Comparison of ENCODE assay signal across 27 cellular contexts in genomic region chr4:158521490-158522111, GRCh38. TPM values are rescaled to one million over a fixed set of nuclear protein-coding genes. Genes with fewer than 3 reads are reported as not detected.
DNase-seq lines count a peak whose midpoint lies in the region; ATAC-seq, FAIRE-seq and TF ChIP-seq lines count a peak whose summit lies in the region.
"Had no signal": no experiment of that assay in that cellular context is flagged by ENCODE, and none has a peak within 500 bp of the region (broad histone marks: within the 10 kb centered on the region; RNA-seq: fewer than 3 reads in every experiment).

Gene RXFP1 (plus strand): TSS chr4:158521882. CDS start chr4:158521977, 95 bp downstream.

- H3K27ac Mint-ChIP-seq in astrocyte (ENCODE audit: unreplicated experiment) = peak within 1 kb of the TSS; percentile 73
- H3K27ac Mint-ChIP-seq: activated naive CD4-positive, alpha-beta T cell treated with anti-CD3 and anti-CD28 coated beads for 36 hours; brain; CD4-positive, alpha-beta T cell; immature natural killer cell; natural killer cell treated with Interleukin-12 subunit alpha and Interleukin-12 subunit beta and Interleukin-15 and Interleukin-18, amount 100 ng/mL, for 72 hours; progenitor cell of endocrine pancreas had no signal

- no peak for TF ChIP-seq CTCF in astrocyte (IDR thresholded peaks at IDR 0.05; ENCODE audit: insufficient read depth, low read depth, low read length)

- H3K4me3 ChIP-seq in right cardiac atrium (ENCODE audit: low read length) = peak within 1 kb of the TSS; percentile 38
- H3K4me3 ChIP-seq in astrocyte (ENCODE audit: insufficient read depth, low read depth, low read length) = no peak within 1 kb of the TSS
- H3K4me3 ChIP-seq: esophagus muscularis mucosa, tibial artery had no signal

- H3K9me3 ChIP-seq in right cardiac atrium (ENCODE audit: control insufficient read depth, low read length) (no peaks in the 10 kb centered on the region), astrocyte (ENCODE audit: insufficient read depth, low read depth, low read length) (no peaks in the 10 kb centered on the region)
- H3K9me3 ChIP-seq: esophagus muscularis mucosa, SK-N-SH, tibial artery had no signal

- H4K20me1 ChIP-seq in astrocyte (ENCODE audit: insufficient read depth, low read length) = no peaks in the 10 kb centered on the region

- WGBS in right cardiac atrium = 36% methylated on average over 11 of the region's 11 CpGs

- H2AFZ ChIP-seq in astrocyte (ENCODE audit: low read depth, low read length) = no peak within 1 kb of the TSS

- no peaks in the 10 kb centered on the region for H3K36me3 Mint-ChIP-seq in astrocyte (ENCODE audit: low read depth, unreplicated experiment)
- H3K36me3 Mint-ChIP-seq: brain; immature natural killer cell; natural killer cell treated with Interleukin-12 subunit alpha and Interleukin-12 subunit beta and Interleukin-15 and Interleukin-18, amount 100 ng/mL, for 72 hours had no signal

- intact Hi-C loops in right cardiac atrium (cut with DNase I) = no loop called here
- intact Hi-C loops in Right ventricle myocardium superior (cut with DNase I) = no loop called here
- intact Hi-C loops in left colon (cut with DNase I, micrococcal nuclease) = no loop called here

- peaks cover 8% of the 10 kb centered on the region for H3K4me1 Mint-ChIP-seq in astrocyte (ENCODE audit: low read depth, unreplicated experiment)
- H3K4me1 Mint-ChIP-seq: brain, immature natural killer cell had no signal

- no peak within 1 kb of the TSS for H3K27ac ChIP-seq in right cardiac atrium (ENCODE audit: low read length)
- no peak within 1 kb of the TSS for H3K27ac ChIP-seq in astrocyte (ENCODE audit: low read depth, low read length)
- H3K27ac ChIP-seq: esophagus muscularis mucosa, tibial artery had no signal

- no peaks in the 10 kb centered on the region for H3K9me3 Mint-ChIP-seq in astrocyte (ENCODE audit: unreplicated experiment)
- H3K9me3 Mint-ChIP-seq: activated naive CD4-positive, alpha-beta T cell treated with anti-CD3 and anti-CD28 coated beads for 36 hours; brain; CD4-positive, alpha-beta T cell; natural killer cell treated with Interleukin-12 subunit alpha and Interleukin-12 subunit beta and Interleukin-15 and Interleukin-18, amount 100 ng/mL, for 72 hours had no signal

- FAIRE-seq in astrocyte (lab: Jason Lieb, UNC) = no peak
- FAIRE-seq: A204.1, HTR-8/SVneo had no signal

- no peaks in the 10 kb centered on the region for H3K36me3 ChIP-seq in astrocyte (ENCODE audit: insufficient read depth, low read length)
- H3K36me3 ChIP-seq: esophagus muscularis mucosa, tibial artery had no signal

- H3K4me1 ChIP-seq in right cardiac atrium (ENCODE audit: control insufficient read depth, insufficient read depth, low read length) (no peaks in the 10 kb centered on the region), astrocyte (ENCODE audit: insufficient read depth, low read length) (no peaks in the 10 kb centered on the region)
- H3K4me1 ChIP-seq: esophagus muscularis mucosa, tibial artery had no signal

- H3K27me3 ChIP-seq in right cardiac atrium (ENCODE audit: control insufficient read depth, insufficient read depth) (no peaks in the 10 kb centered on the region), astrocyte (ENCODE audit: insufficient read depth, low read length) (no peaks in the 10 kb centered on the region)
- H3K27me3 ChIP-seq: esophagus muscularis mucosa, tibial artery had no signal

- H3K4me2 ChIP-seq in astrocyte (ENCODE audit: low read length) = no peak within 1 kb of the TSS
- H3K4me2 ChIP-seq: SK-N-SH had no signal

- no peak within 1 kb of the TSS for H3K9ac ChIP-seq in astrocyte (ENCODE audit: low read length)
- H3K9ac ChIP-seq: SK-N-SH had no signal

- no peak within 1 kb of the TSS for H3K4me3 Mint-ChIP-seq in astrocyte (ENCODE audit: unreplicated experiment)
- H3K4me3 Mint-ChIP-seq: activated naive CD4-positive, alpha-beta T cell treated with anti-CD3 and anti-CD28 coated beads for 36 hours; brain; CD4-positive, alpha-beta T cell; immature natural killer cell; natural killer cell treated with Interleukin-12 subunit alpha and Interleukin-12 subunit beta and Interleukin-15 and Interleukin-18, amount 100 ng/mL, for 72 hours had no signal

- H3K27me3 Mint-ChIP-seq in astrocyte (ENCODE audit: low read depth, unreplicated experiment) = no peaks in the 10 kb centered on the region
- H3K27me3 Mint-ChIP-seq: brain, progenitor cell of endocrine pancreas had no signal

- H3K79me2 ChIP-seq in astrocyte (ENCODE audit: insufficient read depth, low read length) = no peaks in the 10 kb centered on the region

- DNase-seq in right cardiac atrium (no peak), Right ventricle myocardium superior (no peak), astrocyte (ENCODE audit: low read depth) (no peak), left colon (no peak), NCI-H69 (lab: John Stamatoyannopoulos, UW) (no peak), NCI-H146 treated with DMSO at 0.1 percent for 48 hours (lab: John Stamatoyannopoulos, UW; ENCODE audit: unreplicated experiment) (no peak)
- DNase-seq: activated CD4-positive, alpha-beta T cell treated with anti-CD3 and anti-CD28 coated beads for 48 hours; activated naive CD4-positive, alpha-beta T cell treated with anti-CD3 and anti-CD28 coated beads for 36 hours; CD4-positive, alpha-beta T cell; DMS53; head of caudate nucleus; immature natural killer cell; mesendoderm; NCI-H2029; NCI-H510A treated with DMSO at 0.1 percent for 48 hours; SK-N-SH; T1000; tibial artery had no signal

- ATAC-seq in right cardiac atrium (no peak), Right ventricle myocardium superior (ENCODE audit: poor library complexity) (no peak), left colon (peak; percentile 56), HG02884 (IDR thresholded peaks at IDR 0.05; ENCODE audit: unreplicated experiment) (no peak), HG02610 (IDR thresholded peaks at IDR 0.05; ENCODE audit: unreplicated experiment) (no peak)
- ATAC-seq: natural killer cell treated with Interleukin-12 subunit alpha and Interleukin-12 subunit beta and Interleukin-15 and Interleukin-18, amount 100 ng/mL, for 72 hours had no signal

RNA-seq across cellular contexts. Expression of gene RXFP1, which starts in this region (rescaled TPM):
- total RNA-seq in right cardiac atrium (under 1 TPM in 1 of 4 donors, not detected in 3; 0.09 TPM), Right ventricle myocardium superior (not detected), astrocyte (0.14 TPM in 1 of 2 replicates, not detected in the other), left colon (under 1 TPM; 0.18 to 0.28 TPM)
- polyA plus RNA-seq in right cardiac atrium = 0.05 TPM
- total RNA-seq: activated naive CD4-positive, alpha-beta T cell treated with anti-CD3 and anti-CD28 coated beads for 36 hours; CD4-positive, alpha-beta T cell; esophagus muscularis mucosa; H4; natural killer cell treated with Interleukin-12 subunit alpha and Interleukin-12 subunit beta and Interleukin-15 and Interleukin-18, amount 100 ng/mL, for 72 hours; progenitor cell of endocrine pancreas had no signal
- polyA plus RNA-seq: immature natural killer cell, SK-N-SH had no signal

Comparison
In these comparisons a context has a peak if more than half of its experiments do, and no peak if none do; other contexts are left out.
1. Peak in ATAC-seq in left colon; RNA of the gene not detected or under 1 TPM.